Comparison of ENCODE assay signal across 14 cellular contexts in the genomic region with DNA sequence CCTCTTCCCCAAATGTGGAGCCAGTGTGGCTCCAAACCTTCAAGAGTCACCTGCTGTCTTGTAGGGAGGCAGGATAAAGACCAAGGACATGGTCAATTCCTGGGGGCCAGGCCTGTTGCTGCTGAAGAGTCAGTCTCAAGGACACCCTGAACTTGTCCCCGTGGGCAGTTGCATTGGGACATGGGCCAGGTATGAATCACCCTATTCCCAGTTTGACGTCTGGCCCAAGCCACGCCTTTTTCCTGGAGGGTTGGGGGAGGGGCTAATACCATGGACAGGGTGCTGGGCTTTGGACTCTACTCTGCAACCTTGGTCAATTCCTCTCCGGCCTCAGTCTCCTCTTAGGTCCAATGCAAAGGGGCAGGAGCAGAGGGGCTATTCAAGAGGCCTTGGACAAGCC. TPM values are rescaled to one million over a fixed set of nuclear protein-coding genes. Genes with fewer than 3 reads are reported as not detected.
DNase-seq lines count a peak whose midpoint lies in the region; ATAC-seq, FAIRE-seq and TF ChIP-seq lines count a peak whose summit lies in the region.
"Had no signal": no experiment of that assay in that cellular context is flagged by ENCODE, and none has a peak within 500 bp of the region (broad histone marks: within the 10 kb centered on the region; RNA-seq: fewer than 3 reads in every experiment).

No MANE protein-coding gene starts in this region.

- H3K9me3 Mint-ChIP-seq in progenitor cell of endocrine pancreas (ENCODE audit: low read depth), result no peaks in the 10 kb centered on the region
- H3K9me3 Mint-ChIP-seq: activated CD4-positive, alpha-beta T cell treated with anti-CD3 and anti-CD28 coated beads, Interleukin-2, amount 10 ng/mL, durations not matched to agents 7 days and 5 days had no signal

- TF ChIP-seq POLR2A in K562 (conservative IDR thresholded peaks at IDR 0.05), result no peak
- TF ChIP-seq POLR2A in esophagus muscularis mucosa (IDR thresholded peaks at IDR 0.05; ENCODE audit: low read depth), result no peak

- no peak for TF ChIP-seq EP300 in K562 (IDR thresholded peaks at IDR 0.05; ENCODE audit: low read length)
- no peak for TF ChIP-seq EP300 in esophagus muscularis mucosa (IDR thresholded peaks at IDR 0.05)

- H3K27ac Mint-ChIP-seq in progenitor cell of endocrine pancreas, result no peak overlapping the region
- H3K27ac Mint-ChIP-seq: activated CD4-positive, alpha-beta T cell treated with anti-CD3 and anti-CD28 coated beads, Interleukin-2, amount 10 ng/mL, durations not matched to agents 7 days and 5 days; activated naive CD8-positive, alpha-beta T cell had no signal

- H3K27me3 ChIP-seq in K562 (ENCODE audit: control insufficient read depth in 2 of 2, insufficient read depth in 2 of 2, low read length in 2 of 2) (peaks cover 15 to 34% of the 10 kb centered on the region in 2 experiments; a peak in 4 of 5 replicates), esophagus muscularis mucosa (peaks cover 0 to 17% (median 0%) of the 10 kb centered on the region in 4 donors)
- H3K27me3 ChIP-seq: tibial nerve had no signal

- H3K4me2 ChIP-seq in K562 (ENCODE audit: insufficient read depth, low read length), result peak overlapping the region; percentile 20; the same call in 1 of the 2 replicates

- H3K27ac ChIP-seq in K562 (ENCODE audit: extremely low read depth, low read depth, low read length), result no peak overlapping the region; the same call in 2 of the 3 replicates
- H3K27ac ChIP-seq in esophagus muscularis mucosa (replicated peaks in 1 of 4), result no peak overlapping the region
- H3K27ac ChIP-seq: parathyroid adenoma had no signal

- peak; percentile 81 for ATAC-seq in K562

- in situ Hi-C loops in ACHN (cut with HindIII; ENCODE audit: low pct_ligation_motif_present, low pct_unique_long_range_greater_than_20kb, low sequenced_read_pairs) (no loop called here), K562 (cut with MboI) (no loop called here)

- H4K20me1 ChIP-seq in K562 (replicated peaks; ENCODE audit: control insufficient read depth, insufficient read depth, low read length), result peaks cover 20% of the 10 kb centered on the region

- no peaks in the 10 kb centered on the region for H3K9me3 ChIP-seq in K562 (replicated peaks; ENCODE audit: control insufficient read depth, insufficient read depth, low read depth, low read length)
- H3K9me3 ChIP-seq in esophagus muscularis mucosa, result no peaks in the 10 kb centered on the region
- H3K9me3 ChIP-seq: tibial nerve had no signal

- H3K4me1 Mint-ChIP-seq in progenitor cell of endocrine pancreas (ENCODE audit: low read depth), result no peaks in the 10 kb centered on the region
- H3K4me1 Mint-ChIP-seq: activated CD4-positive, alpha-beta T cell treated with anti-CD3 and anti-CD28 coated beads, Interleukin-2, amount 10 ng/mL, durations not matched to agents 7 days and 5 days had no signal

- TF ChIP-seq CTCF in K562 (IDR thresholded peaks at IDR 0.05 in 2 of 3, conservative IDR thresholded peaks at IDR 0.05 in 1 of 3; ENCODE audit: insufficient read depth in 2 of 3, low read depth in 1 of 3, low read length in 3 of 3) (no peak), progenitor cell of endocrine pancreas (IDR thresholded peaks at IDR 0.05; ENCODE audit: unreplicated experiment) (no peak), esophagus muscularis mucosa (IDR thresholded peaks at IDR 0.05) (no peak)

- H3K36me3 Mint-ChIP-seq in progenitor cell of endocrine pancreas (ENCODE audit: insufficient read depth), result no peaks in the 10 kb centered on the region
- H3K36me3 Mint-ChIP-seq: activated naive CD8-positive, alpha-beta T cell had no signal

- H3K9me1 ChIP-seq in K562 (ENCODE audit: control insufficient read depth, insufficient read depth, low read length), result no peaks in the 10 kb centered on the region

- H3K4me3 Mint-ChIP-seq in progenitor cell of endocrine pancreas (ENCODE audit: low read depth), result no peak overlapping the region
- H3K4me3 Mint-ChIP-seq: activated CD4-positive, alpha-beta T cell treated with anti-CD3 and anti-CD28 coated beads, Interleukin-2, amount 10 ng/mL, durations not matched to agents 7 days and 5 days; activated naive CD8-positive, alpha-beta T cell had no signal

- H2AFZ ChIP-seq in K562 (ENCODE audit: low read depth, low read length), result no peak overlapping the region
- H2AFZ ChIP-seq: parathyroid adenoma had no signal

- H3K27me3 Mint-ChIP-seq in progenitor cell of endocrine pancreas, result peaks cover 6% of the 10 kb centered on the region
- H3K27me3 Mint-ChIP-seq: activated naive CD8-positive, alpha-beta T cell had no signal

- no peaks in the 10 kb centered on the region for H3K36me3 ChIP-seq in K562 (ENCODE audit: control insufficient read depth, insufficient read depth, low read length)
- H3K36me3 ChIP-seq in esophagus muscularis mucosa, result no peaks in the 10 kb centered on the region
- H3K36me3 ChIP-seq: tibial nerve had no signal

- 0% methylated on average over 4 of the region's 4 CpGs for WGBS in K562 (ENCODE audit: insufficient coverage, low coverage, missing lambda C conversion rate)
- WGBS in esophagus muscularis mucosa, result 26% methylated on average over 4 of the region's 4 CpGs

- intact Hi-C loops in K562 (cut with micrococcal nuclease), result no loop called here
- intact Hi-C loops in esophagus muscularis mucosa (cut with DNase I), result no loop called here

- no peaks in the 10 kb centered on the region for H3K79me2 ChIP-seq in K562 (ENCODE audit: control insufficient read depth, insufficient read depth, low read length)
- H3K79me2 ChIP-seq: parathyroid adenoma had no signal

- no peak overlapping the region for H3K4me3 ChIP-seq in K562
- no peak overlapping the region for H3K4me3 ChIP-seq in esophagus muscularis mucosa
- H3K4me3 ChIP-seq: tibial nerve had no signal

- FAIRE-seq in K562 (lab: Jason Lieb, UNC), result peak; percentile 77
- FAIRE-seq: keratinocyte had no signal

- no peak overlapping the region for H3K9ac ChIP-seq in K562 (ENCODE audit: insufficient read depth in 1 of 2, low read depth in 2 of 2, low read length in 2 of 2)
- H3K9ac ChIP-seq: parathyroid adenoma had no signal

- peaks cover 0 to 9% of the 10 kb centered on the region in 2 experiments; a peak in 1 of 5 replicates for H3K4me1 ChIP-seq in K562 (replicated peaks in 1 of 2; ENCODE audit: control insufficient read depth in 2 of 2, insufficient read depth in 2 of 2, low read length in 2 of 2)
- no peaks in the 10 kb centered on the region for H3K4me1 ChIP-seq in esophagus muscularis mucosa
- H3K4me1 ChIP-seq: parathyroid adenoma, tibial nerve had no signal

- CTCF ChIA-PET in K562 (lab: Yijun Ruan, JAX; ENCODE audit: low intra/inter-chr PET ratio), result no interaction called here

- POLR2A ChIA-PET in K562 (lab: Yijun Ruan, JAX), result no interaction called here

- BruUV-seq in K562 (replicated peaks; lab: Mats Ljungman, UMichigan), result no TSS peak

- peak; percentile 51 for DNase-seq in ACHN
- peak; percentile 44 for DNase-seq in HT1080 (ENCODE audit: low read depth)
- DNase-seq in K562 (ENCODE audit: extremely low read depth in 1 of 4, low spot score in 3 of 4), result peak; percentile 68 to 74 (median 74)
- DNase-seq in islet precursor cell, result peak; percentile 73
- no peak for DNase-seq in epidermal melanocyte (ENCODE audit: insufficient read length, low spot score)
- no peak for DNase-seq in progenitor cell of endocrine pancreas (ENCODE audit: low spot score, unreplicated experiment)
- no peak for DNase-seq in esophagus muscularis mucosa (ENCODE audit: extremely low spot score)
- DNase-seq in DMS153 (lab: John Stamatoyannopoulos, UW), result no peak
- DNase-seq: activated CD4-positive, alpha-beta T cell treated with anti-CD3 and anti-CD28 coated beads, Interleukin-2, amount 10 ng/mL, durations not matched to agents 7 days and 5 days; NCI-H1417 treated with DMSO at 0.1 percent for 48 hours had no signal

- no peak for TF ChIP-seq RAD21 in K562 (CRISPR knock-in tag; conservative IDR thresholded peaks at IDR 0.05 in 1 of 2, IDR thresholded peaks at IDR 0.05 in 1 of 2)

TF ChIP-seq in K562, 482 proteins besides CTCF, POLR2A, EP300 and RAD21 (continues in another document):
- TF ChIP-seq NFIC (IDR thresholded peaks at IDR 0.05), result peak; percentile 81
- TF ChIP-seq, protein P1, sequence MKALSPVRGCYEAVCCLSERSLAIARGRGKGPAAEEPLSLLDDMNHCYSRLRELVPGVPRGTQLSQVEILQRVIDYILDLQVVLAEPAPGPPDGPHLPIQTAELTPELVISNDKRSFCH (CRISPR knock-in tag; IDR thresholded peaks at IDR 0.05), result no peak
- TF ChIP-seq, protein P1 (tag; IDR thresholded peaks at IDR 0.05), result no peak

RNA-seq across cellular contexts. Expression of a gene that starts 10.4 kb away (rescaled TPM):
- 0.03 TPM in 1 of 2 replicates, not detected in the other for total RNA-seq in HT1080 (2014; rRNA removed; shearing (Covaris generic))
- 0.07 TPM in 1 of 2 replicates, not detected in the other for polyA plus RNA-seq in HT1080 (2015; cell fraction: cytosol; rRNA removed)
- 0.12 and 0.22 TPM in 2 replicates for polyA plus RNA-seq in HT1080 (2015; cell fraction: nucleus; rRNA removed)
- not detected in 2 replicates for total RNA-seq in K562 (2011; cell fraction: chromatin; rRNA removed; ENCODE audit: low replicate concordance)
- total RNA-seq in K562 (2011; cell fraction: nucleolus; rRNA removed), result not detected in 2 replicates
- not detected in 2 replicates for total RNA-seq in K562 (2011; cell fraction: nucleoplasm; rRNA removed)
- total RNA-seq in K562 (2014; rRNA removed) (not detected in 2 replicates), K562 (2014; rRNA removed; fragmentation: Illumina TruSeq; extraction: Trizol) (not detected in 2 replicates), K562 (2015; rRNA removed; fragmentation: Illumina TruSeq; extraction: Trizol) (not detected in 2 replicates), K562 (2021) (not detected in 2 replicates), progenitor cell of endocrine pancreas (0.07 TPM in 2 replicates), esophagus muscularis mucosa (under 1 TPM; under 0.01 to 0.75 (median 0.39) TPM)
- polyA plus RNA-seq in K562 (2011; rRNA removed) (not detected in 2 replicates), K562 (2014; fragmentation: Illumina TruSeq; extraction: Trizol) (not detected in 2 replicates), K562 (2014; fragmentation: Nextera tagmentation; extraction: Ambion mirVana) (under 1 TPM in 1 of 2 experiments, not detected in 1; 0.06 TPM), K562 (2014; rRNA removed) (not detected in 2 replicates)
- not detected in 2 replicates for polyA plus RNA-seq in K562 (2011; cell fraction: cytosol; rRNA removed)
- not detected in 2 replicates for polyA plus RNA-seq in K562 (2011; cell fraction: nucleus; rRNA removed)
- 0.01 TPM in 2 replicates for polyA plus RNA-seq in K562 (2012)
- polyA minus RNA-seq in K562 (2011; rRNA and poly(A)+ RNA removed), result not detected in 2 replicates
- not detected in 2 replicates for polyA minus RNA-seq in K562 (2011; cell fraction: cytosol; rRNA and poly(A)+ RNA removed)
- under 0.01 TPM in 1 of 2 replicates, not detected in the other for polyA minus RNA-seq in K562 (2011; cell fraction: nucleus; rRNA and poly(A)+ RNA removed)
- total RNA-seq: activated CD4-positive, alpha-beta T cell treated with anti-CD3 and anti-CD28 coated beads, Interleukin-2, amount 10 ng/mL, durations not matched to agents 7 days and 5 days had no signal
- polyA plus RNA-seq: keratinocyte had no signal

Comparison
In these comparisons a context has a peak if more than half of its experiments do, and no peak if none do; other contexts are left out.
1. DNase-seq: peak in ACHN (single experiment), HT1080 (single experiment), K562 (4 of 4) and islet precursor cell (single experiment); none in epidermal melanocyte (single experiment), progenitor cell of endocrine pancreas (single experiment), esophagus muscularis mucosa (single experiment) and DMS153 (single experiment).